ENCODE assay signal across 19 cellular contexts in the genomic region with DNA sequence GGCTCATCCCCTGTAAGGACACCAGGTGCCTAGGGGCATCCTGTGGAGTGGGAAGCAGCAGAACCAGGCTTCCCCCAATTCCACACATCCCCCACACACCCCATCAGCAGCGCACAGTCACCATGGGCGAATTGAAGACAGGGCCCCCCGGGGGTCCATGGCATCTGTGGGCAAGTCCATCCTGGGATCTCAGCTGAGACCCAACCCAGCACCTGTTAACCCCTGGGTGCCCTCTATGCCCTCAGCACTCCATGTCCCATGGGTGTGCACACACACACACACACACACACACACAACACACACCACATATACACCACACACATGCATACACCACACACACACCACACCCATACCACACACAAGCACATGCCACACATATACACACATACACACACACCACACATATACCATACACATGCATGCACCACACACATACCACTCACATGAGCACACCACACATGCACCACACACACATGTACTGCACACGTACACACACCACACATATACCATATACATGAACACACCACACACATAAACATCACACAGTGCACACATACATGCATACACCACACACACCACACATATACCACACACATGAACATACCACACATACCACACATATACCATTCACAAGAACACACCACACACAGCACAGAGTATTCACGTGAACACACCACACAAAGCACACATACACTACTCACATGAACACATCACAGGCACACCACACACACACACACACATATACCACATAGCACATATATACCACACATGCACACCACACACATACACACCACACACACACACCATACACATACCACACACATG.
A peak's percentile ranks its signal among the peaks of the same experiment; 100 is the strongest.
DNase-seq lines count a peak whose midpoint lies in the region; FAIRE-seq and TF ChIP-seq lines count a peak whose summit lies in the region.
"Had no signal": no experiment of that assay in that cellular context is flagged by ENCODE, and none has a peak within 500 bp of the region (broad histone marks: within the 10 kb centered on the region; RNA-seq: fewer than 3 reads in every experiment).

No MANE protein-coding gene starts in this region.

- H3K4me3 ChIP-seq in bronchial epithelial cell (ENCODE audit: low read depth, low read length) (no peak overlapping the region), mesenchymal stem cell (ENCODE audit: insufficient read depth in 1 of 2, low read depth in 1 of 2, low read length in 2 of 2) (peak overlapping the region in 1 of 2 experiments; percentile 82), subcutaneous abdominal adipose tissue (ENCODE audit: low read depth in 1 of 5, low read length in 5 of 5) (peak overlapping the region; percentile 59 to 68 (median 64))
- H3K4me3 ChIP-seq: neural progenitor cell had no signal

- peak overlapping the region; percentile 48 for H4K8ac ChIP-seq in mesenchymal stem cell (ENCODE audit: low read length)

- peak overlapping the region; percentile 82 for H4K91ac ChIP-seq in mesenchymal stem cell (ENCODE audit: low read length)

- peaks cover 9% of the 10 kb centered on the region for H3K9me3 Mint-ChIP-seq in MCF 10A (ENCODE audit: unreplicated experiment)
- H3K9me3 Mint-ChIP-seq: activated naive CD4-positive, alpha-beta T cell treated with anti-CD3 and anti-CD28 coated beads for 36 hours; activated T-cell treated with anti-CD3 and anti-CD28 coated beads, Interleukin-2, amount 50 U/mL, for 4 hours; neural progenitor cell had no signal

- no peaks in the 10 kb centered on the region for H3K27me3 ChIP-seq in bronchial epithelial cell (ENCODE audit: control insufficient read depth, insufficient read depth, low read length)
- H3K27me3 ChIP-seq in mesenchymal stem cell (ENCODE audit: control insufficient read depth in 1 of 2, insufficient read depth in 1 of 2, low read length in 2 of 2) = peaks cover 0 to 9% of the 10 kb centered on the region in 2 experiments
- peaks cover 0 to 10% (median 0%) of the 10 kb centered on the region in 5 donors for H3K27me3 ChIP-seq in subcutaneous abdominal adipose tissue (ENCODE audit: control insufficient read depth in 5 of 5, insufficient read depth in 4 of 5, low read length in 5 of 5)
- H3K27me3 ChIP-seq: esophagus squamous epithelium, neural progenitor cell, transverse colon had no signal

- FAIRE-seq in HTR-8/SVneo (lab: Jason Lieb, UNC) (peak; percentile 98), bronchial epithelial cell (lab: Jason Lieb, UNC) (peak; percentile 89)

- H3K14ac ChIP-seq in mesenchymal stem cell (ENCODE audit: low read length in 2 of 2) = no peak overlapping the region

- peak overlapping the region; percentile 81 for H3K9ac ChIP-seq in mesenchymal stem cell (ENCODE audit: low read length)
- peak overlapping the region in 1 of 5 donors; percentile 23 for H3K9ac ChIP-seq in subcutaneous abdominal adipose tissue (ENCODE audit: low read length in 5 of 5)
- H3K9ac ChIP-seq: neural progenitor cell had no signal

- H2AFZ ChIP-seq in mesenchymal stem cell (ENCODE audit: low read depth, low read length) = no peak overlapping the region

- no peak overlapping the region for H2BK120ac ChIP-seq in mesenchymal stem cell (ENCODE audit: low read depth, low read length)

- H3K9me3 ChIP-seq in mesenchymal stem cell (ENCODE audit: control insufficient read depth, low read length) = no peaks in the 10 kb centered on the region
- no peaks in the 10 kb centered on the region for H3K9me3 ChIP-seq in subcutaneous abdominal adipose tissue (ENCODE audit: control insufficient read depth in 5 of 5, low read length in 5 of 5)
- H3K9me3 ChIP-seq: esophagus squamous epithelium, transverse colon had no signal

- H3K36me3 ChIP-seq in bronchial epithelial cell (ENCODE audit: control insufficient read depth, insufficient read depth, low read length) (no peaks in the 10 kb centered on the region), mesenchymal stem cell (ENCODE audit: control insufficient read depth in 1 of 2, insufficient read depth in 2 of 2, low read depth in 1 of 2, low read length in 2 of 2) (no peaks in the 10 kb centered on the region), subcutaneous abdominal adipose tissue (ENCODE audit: control insufficient read depth in 5 of 5, insufficient read depth in 5 of 5, low read length in 5 of 5) (no peaks in the 10 kb centered on the region)
- H3K36me3 ChIP-seq: esophagus squamous epithelium, neural progenitor cell, transverse colon had no signal

- no peak overlapping the region for H3K18ac ChIP-seq in mesenchymal stem cell (ENCODE audit: low read depth in 1 of 2, low read length in 2 of 2)

- H3K4ac ChIP-seq in mesenchymal stem cell (ENCODE audit: low read depth in 1 of 2, low read length in 2 of 2) = no peak overlapping the region

- CTCF ChIA-PET in MCF 10A (lab: Yijun Ruan, JAX) = no interaction called here

- no peak overlapping the region for H3K4me3 Mint-ChIP-seq in MCF 10A (ENCODE audit: unreplicated experiment)
- H3K4me3 Mint-ChIP-seq: activated naive CD4-positive, alpha-beta T cell treated with anti-CD3 and anti-CD28 coated beads for 36 hours; activated T-cell treated with anti-CD3 and anti-CD28 coated beads, Interleukin-2, amount 50 U/mL, for 4 hours; neural progenitor cell had no signal

- BruUV-seq in MCF 10A (replicated peaks; lab: Mats Ljungman, UMichigan) = no TSS peak

- POLR2A ChIA-PET in MCF 10A (lab: Yijun Ruan, JAX) = no interaction called here

- H3K4me1 Mint-ChIP-seq in MCF 10A (ENCODE audit: insufficient read depth, unreplicated experiment) = no peaks in the 10 kb centered on the region

- no peak overlapping the region for H3K23ac ChIP-seq in mesenchymal stem cell (ENCODE audit: low read length in 2 of 2)

- no peak overlapping the region for H3K4me2 ChIP-seq in mesenchymal stem cell (ENCODE audit: low read length, poor library complexity, severe bottlenecking)

- no peak overlapping the region for H3K27ac ChIP-seq in mesenchymal stem cell (ENCODE audit: low read length, poor library complexity, severe bottlenecking)
- H3K27ac ChIP-seq in subcutaneous abdominal adipose tissue (ENCODE audit: low read depth, low read length) = no peak overlapping the region
- H3K27ac ChIP-seq: neural progenitor cell, RWPE1 had no signal

- H3K36me3 Mint-ChIP-seq in MCF 10A (ENCODE audit: insufficient read depth, unreplicated experiment) = no peaks in the 10 kb centered on the region
- H3K36me3 Mint-ChIP-seq: neural progenitor cell had no signal

- no peaks in the 10 kb centered on the region for H3K79me1 ChIP-seq in mesenchymal stem cell (replicated peaks; ENCODE audit: low read length, poor library complexity, severe bottlenecking)

- no peak overlapping the region for H2BK12ac ChIP-seq in mesenchymal stem cell (ENCODE audit: low read length in 2 of 2)

- peaks cover 1% of the 10 kb centered on the region for H3K4me1 ChIP-seq in mesenchymal stem cell (ENCODE audit: control insufficient read depth, insufficient read depth, low read depth, low read length)
- peaks cover 2 to 19% (median 18%) of the 10 kb centered on the region in 5 donors for H3K4me1 ChIP-seq in subcutaneous abdominal adipose tissue (ENCODE audit: control insufficient read depth in 5 of 5, insufficient read depth in 5 of 5, low read length in 5 of 5)

- no peaks in the 10 kb centered on the region for H3K27me3 Mint-ChIP-seq in MCF 10A (ENCODE audit: insufficient read depth, unreplicated experiment)

- no peak overlapping the region for H2BK15ac ChIP-seq in mesenchymal stem cell (ENCODE audit: low read depth, poor library complexity, severe bottlenecking)

- intact Hi-C loops in MCF 10A (cut with micrococcal nuclease) = no loop called here

- no peak for DNase-seq in HTR-8/SVneo (ENCODE audit: insufficient read length, low spot score)
- DNase-seq in bronchial epithelial cell (ENCODE audit: low read depth) = no peak
- no peak for DNase-seq in mesenchymal stem cell
- DNase-seq in NCI-H748 (lab: John Stamatoyannopoulos, UW; ENCODE audit: unreplicated experiment) = no peak
- DNase-seq in HT-29 (ENCODE audit: low spot score) = no peak
- DNase-seq in MCF 10A (ENCODE audit: unreplicated experiment) = no peak
- DNase-seq: activated CD8-positive, alpha-beta T cell treated with anti-CD3 and anti-CD28 coated beads, Interleukin-2, amount 10 ng/mL, durations not matched to agents 7 days and 5 days; activated naive CD4-positive, alpha-beta T cell treated with anti-CD3 and anti-CD28 coated beads for 36 hours; activated T-cell treated with anti-CD3 and anti-CD28 coated beads, Interleukin-2, amount 50 U/mL, for 4 hours; cerebellar nuclear complex; effector memory CD4-positive, alpha-beta T cell; esophagus squamous epithelium; HCEC 1CT; NCI-H1436 treated with DMSO at 0.1 percent for 48 hours; NCI-H524 treated with DMSO at 0.1 percent for 48 hours; transverse colon had no signal

- 86% methylated on average over 5 of the region's 5 CpGs for WGBS in mesenchymal stem cell

- no peak overlapping the region for H3K27ac Mint-ChIP-seq in MCF 10A (ENCODE audit: low read depth, unreplicated experiment)
- H3K27ac Mint-ChIP-seq: activated CD8-positive, alpha-beta T cell treated with anti-CD3 and anti-CD28 coated beads, Interleukin-2, amount 10 ng/mL, durations not matched to agents 7 days and 5 days; activated naive CD4-positive, alpha-beta T cell treated with anti-CD3 and anti-CD28 coated beads for 36 hours had no signal

- TF ChIP-seq CTCF in bronchial epithelial cell (IDR thresholded peaks at IDR 0.05; ENCODE audit: insufficient read depth, low read length, severe bottlenecking) (no peak), MCF 10A (IDR thresholded peaks at IDR 0.05; ENCODE audit: unreplicated experiment) (no peak)

- H2BK5ac ChIP-seq in mesenchymal stem cell (ENCODE audit: low read depth, low read length, poor library complexity, severe bottlenecking) = no peak overlapping the region

- H2AK5ac ChIP-seq in mesenchymal stem cell (ENCODE audit: low read length, severe bottlenecking) = no peak overlapping the region
